In the genomic region with DNA sequence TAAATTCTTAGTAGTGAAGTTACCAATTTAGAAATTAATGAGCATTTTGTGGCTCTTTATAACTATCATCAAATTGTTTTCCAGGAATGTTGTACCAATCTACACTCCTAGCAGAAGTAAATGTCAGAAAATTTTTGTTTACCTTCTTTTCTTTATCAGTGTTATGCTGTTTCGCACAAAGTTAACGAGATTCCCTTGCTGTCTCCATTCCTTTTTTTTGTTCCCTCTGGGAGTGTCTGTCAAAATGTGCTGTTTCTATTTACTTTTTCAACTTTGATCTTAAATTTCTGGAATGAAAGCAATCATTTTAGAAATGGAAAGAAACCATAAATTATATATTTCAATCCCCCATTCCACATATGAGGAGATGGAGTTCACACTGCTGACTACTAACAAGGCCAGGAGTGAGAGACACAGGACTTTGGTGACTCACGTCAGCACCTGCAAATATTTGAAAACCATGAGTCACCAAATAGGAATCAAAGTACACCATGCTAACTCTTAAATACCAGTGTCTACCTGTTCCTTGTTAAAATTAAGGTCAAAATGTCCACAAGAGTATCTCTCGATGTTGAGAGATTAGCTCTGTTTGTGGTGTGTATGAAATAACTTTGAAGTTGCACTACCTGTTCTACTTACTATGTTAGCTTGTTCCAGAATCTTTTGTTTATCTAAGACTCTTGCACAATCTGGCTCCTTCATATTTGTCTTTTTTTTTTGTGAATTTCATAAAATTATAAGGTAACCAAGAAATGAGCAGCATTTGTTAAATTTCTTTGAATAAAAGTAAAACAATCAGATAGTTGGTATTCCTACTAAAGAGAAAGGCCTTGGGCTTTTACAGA, we compare ENCODE assay signal across 15 cellular contexts.
DNase-seq lines count a peak whose midpoint lies in the region; ATAC-seq, FAIRE-seq and TF ChIP-seq lines count a peak whose summit lies in the region.
"Had no signal": no experiment of that assay in that cellular context is flagged by ENCODE, and none has a peak within 500 bp of the region (broad histone marks: within the 10 kb centered on the region; RNA-seq: fewer than 3 reads in every experiment).

No MANE protein-coding gene starts in this region.

- H3K9me3 Mint-ChIP-seq in activated CD4-positive, alpha-beta T cell treated with anti-CD3 and anti-CD28 coated beads, Interleukin-2, amount 10 ng/mL, durations not matched to agents 24 days and 14 days = no peaks in the 10 kb centered on the region
- H3K9me3 Mint-ChIP-seq: activated CD8-positive, alpha-beta T cell treated with anti-CD3 and anti-CD28 coated beads for 36 hours had no signal

- H3K36me3 ChIP-seq in endothelial cell of umbilical vein (ENCODE audit: control insufficient read depth in 2 of 2, extremely low read depth in 1 of 2, insufficient read depth in 2 of 2, low read length in 2 of 2) = no peaks in the 10 kb centered on the region
- no peaks in the 10 kb centered on the region for H3K36me3 ChIP-seq in lung (ENCODE audit: control insufficient read depth in 2 of 2, insufficient read depth in 2 of 2, low read length in 2 of 2)
- H3K36me3 ChIP-seq: ovary had no signal

- no peak overlapping the region for H3K27ac Mint-ChIP-seq in activated CD4-positive, alpha-beta T cell treated with anti-CD3 and anti-CD28 coated beads, Interleukin-2, amount 10 ng/mL, durations not matched to agents 24 days and 14 days
- H3K27ac Mint-ChIP-seq: activated CD8-positive, alpha-beta T cell treated with anti-CD3 and anti-CD28 coated beads for 36 hours; B cell had no signal

- FAIRE-seq in endothelial cell of umbilical vein (lab: Jason Lieb, UNC) = no peak
- no peak for FAIRE-seq in GM12891 (lab: Jason Lieb, UNC)

- peak; percentile 51 for DNase-seq in ACHN
- DNase-seq in NCI-H2196 (lab: John Stamatoyannopoulos, UW; ENCODE audit: unreplicated experiment) = peak; percentile 33
- DNase-seq in endothelial cell of umbilical vein (ENCODE audit: low read depth, low spot score) = no peak
- DNase-seq in lung (ENCODE audit: low spot score) = no peak
- no peak for DNase-seq in AG08395 (ENCODE audit: low spot score)
- DNase-seq in GM12891 (ENCODE audit: insufficient read length, low spot score) = no peak
- no peak for DNase-seq in activated CD4-positive, alpha-beta T cell treated with anti-CD3 and anti-CD28 coated beads, Interleukin-2, amount 10 ng/mL, durations not matched to agents 24 days and 14 days
- DNase-seq in OCI-M2 (lab: John Stamatoyannopoulos, UW; ENCODE audit: unreplicated experiment) = no peak
- DNase-seq: activated CD8-positive, alpha-beta T cell treated with anti-CD3 and anti-CD28 coated beads for 36 hours; activated effector memory CD4-positive, alpha-beta T cell treated with anti-CD3 and anti-CD28 coated beads, Interleukin-2, amount 50 U/mL, for 16 hours; EL; head of caudate nucleus; midbrain; ovary had no signal

- H3K4me1 ChIP-seq in endothelial cell of umbilical vein (ENCODE audit: control insufficient read depth, extremely low read depth, insufficient read depth, low read length) = no peaks in the 10 kb centered on the region
- peaks cover 0 to 2% of the 10 kb centered on the region in 2 donors for H3K4me1 ChIP-seq in lung (ENCODE audit: control insufficient read depth in 2 of 2, insufficient read depth in 2 of 2, low read length in 2 of 2)

- CTCF ChIA-PET in endothelial cell of umbilical vein (lab: Charles Lee) = no interaction called here

- no peak overlapping the region for H3K4me3 ChIP-seq in endothelial cell of umbilical vein (replicated peaks in 1 of 3; ENCODE audit: insufficient read depth in 1 of 3, low read depth in 1 of 3, low read length in 3 of 3)
- H3K4me3 ChIP-seq in lung = no peak overlapping the region
- H3K4me3 ChIP-seq: ovary had no signal

- in situ Hi-C loops in ACHN (cut with HindIII; ENCODE audit: low pct_ligation_motif_present, low pct_unique_long_range_greater_than_20kb, low sequenced_read_pairs) = no loop called here

- no peak overlapping the region for H3K4me2 ChIP-seq in endothelial cell of umbilical vein (ENCODE audit: insufficient read depth, low read length)

- H2AFZ ChIP-seq in endothelial cell of umbilical vein (ENCODE audit: low read depth, low read length) = no peak overlapping the region

- no peak overlapping the region for H3K9ac ChIP-seq in endothelial cell of umbilical vein (replicated peaks; ENCODE audit: extremely low read depth, insufficient read depth, low read length)

- TF ChIP-seq POLR2A in endothelial cell of umbilical vein (IDR thresholded peaks at IDR 0.05; ENCODE audit: low read depth, low read length) (no peak), GM12891 (IDR thresholded peaks at IDR 0.05; ENCODE audit: low read depth, low read length) (no peak)

- BruUV-seq in endothelial cell of umbilical vein (replicated peaks; lab: Mats Ljungman, UMichigan) = no TSS peak

- WGBS in lung, 2 donors = 61 to 83% methylated on average over 4 of the region's 4 CpGs

- H3K36me3 Mint-ChIP-seq in activated CD4-positive, alpha-beta T cell treated with anti-CD3 and anti-CD28 coated beads, Interleukin-2, amount 10 ng/mL, durations not matched to agents 24 days and 14 days (ENCODE audit: low read depth) = no peaks in the 10 kb centered on the region

- intact Hi-C loops in endothelial cell of umbilical vein (cut with micrococcal nuclease) = no loop called here
- intact Hi-C loops in activated CD4-positive, alpha-beta T cell treated with anti-CD3 and anti-CD28 coated beads, Interleukin-2, amount 10 ng/mL, durations not matched to agents 24 days and 14 days (cut with micrococcal nuclease) = no loop called here

- H3K27ac ChIP-seq in endothelial cell of umbilical vein (ENCODE audit: insufficient read depth, low read depth, low read length) (no peak overlapping the region), lung (ENCODE audit: low read depth in 1 of 2, low read length in 1 of 2) (no peak overlapping the region)
- H3K27ac ChIP-seq: ovary had no signal

- dilution Hi-C loops in endothelial cell of umbilical vein (cut with MboI; ENCODE audit: extremely low pct_ligation_motif_present, low sequenced_read_pairs) = no loop called here

- no peaks in the 10 kb centered on the region for H3K79me2 ChIP-seq in endothelial cell of umbilical vein (ENCODE audit: control insufficient read depth, insufficient read depth, low read length)

- H3K4me1 Mint-ChIP-seq in activated CD4-positive, alpha-beta T cell treated with anti-CD3 and anti-CD28 coated beads, Interleukin-2, amount 10 ng/mL, durations not matched to agents 24 days and 14 days = no peaks in the 10 kb centered on the region
- H3K4me1 Mint-ChIP-seq: B cell had no signal

- TF ChIP-seq CTCF in endothelial cell of umbilical vein (IDR thresholded peaks at IDR 0.05; ENCODE audit: extremely low read depth in 1 of 2, insufficient read depth in 1 of 2, low read depth in 1 of 2, low read length in 2 of 2) = no peak
- no peak for TF ChIP-seq CTCF in lung (IDR thresholded peaks at IDR 0.05; ENCODE audit: control extremely low read depth, extremely low read depth)

- no peak overlapping the region for H3K4me3 Mint-ChIP-seq in activated CD4-positive, alpha-beta T cell treated with anti-CD3 and anti-CD28 coated beads, Interleukin-2, amount 10 ng/mL, durations not matched to agents 24 days and 14 days
- H3K4me3 Mint-ChIP-seq: activated CD8-positive, alpha-beta T cell treated with anti-CD3 and anti-CD28 coated beads for 36 hours; B cell had no signal

- H3K27me3 ChIP-seq in endothelial cell of umbilical vein (ENCODE audit: control insufficient read depth in 2 of 2, insufficient read depth in 2 of 2, low read length in 2 of 2) (no peaks in the 10 kb centered on the region), lung (ENCODE audit: control insufficient read depth, insufficient read depth) (no peaks in the 10 kb centered on the region)
- H3K27me3 ChIP-seq: ovary had no signal

- H3K9me1 ChIP-seq in endothelial cell of umbilical vein (replicated peaks; ENCODE audit: control insufficient read depth, extremely low read depth, insufficient read depth, low read length) = no peaks in the 10 kb centered on the region

- POLR2A ChIA-PET in endothelial cell of umbilical vein (lab: Charles Lee) = no interaction called here

- H3K27me3 Mint-ChIP-seq in activated CD4-positive, alpha-beta T cell treated with anti-CD3 and anti-CD28 coated beads, Interleukin-2, amount 10 ng/mL, durations not matched to agents 24 days and 14 days = no peaks in the 10 kb centered on the region
- H3K27me3 Mint-ChIP-seq: activated CD8-positive, alpha-beta T cell treated with anti-CD3 and anti-CD28 coated beads for 36 hours; B cell had no signal

- H4K20me1 ChIP-seq in endothelial cell of umbilical vein (replicated peaks; ENCODE audit: control insufficient read depth, extremely low read depth, insufficient read depth, low read length) = no peaks in the 10 kb centered on the region

- peak; percentile 80 for ATAC-seq in lung (ENCODE audit: insufficient read depth, low FRiP score)
- ATAC-seq: activated CD8-positive, alpha-beta T cell treated with anti-CD3 and anti-CD28 coated beads for 36 hours had no signal

- H3K9me3 ChIP-seq in endothelial cell of umbilical vein (replicated peaks; ENCODE audit: control insufficient read depth, insufficient read depth, low read length) = no peaks in the 10 kb centered on the region
- peaks cover 0 to 2% of the 10 kb centered on the region in 2 donors for H3K9me3 ChIP-seq in lung (ENCODE audit: control insufficient read depth in 2 of 2, insufficient read depth in 1 of 2, low read length in 1 of 2)
- H3K9me3 ChIP-seq: ovary had no signal

TF ChIP-seq in endothelial cell of umbilical vein, 7 proteins besides CTCF, POLR2A, EP300 and RAD21:
- no peak for TF ChIP-seq GATA2 (IDR thresholded peaks at IDR 0.05; ENCODE audit: insufficient read depth, insufficient read length, low read depth, low read length)
- no peak for TF ChIP-seq FOS (IDR thresholded peaks at IDR 0.05; ENCODE audit: borderline replicate concordance, insufficient read depth, low read length)
- TF ChIP-seq JUN (IDR thresholded peaks at IDR 0.05; ENCODE audit: borderline replicate concordance, insufficient read depth, insufficient read length, low read depth) = peak; percentile 26

TF ChIP-seq in GM12891, 5 proteins besides CTCF, POLR2A, EP300 and RAD21:
- TF ChIP-seq POU2F2 (IDR thresholded peaks at IDR 0.05; ENCODE audit: low read depth, low read length) = no peak
- no peak for TF ChIP-seq POLR2AphosphoS5 (IDR thresholded peaks at IDR 0.05; ENCODE audit: low read depth, low read length)
- TF ChIP-seq PAX5 (IDR thresholded peaks at IDR 0.05; ENCODE audit: insufficient read depth, low read length, severe bottlenecking) = no peak
- no peak for TF ChIP-seq SPI1 (IDR thresholded peaks at IDR 0.05; ENCODE audit: low read depth, low read length)
- no peak for TF ChIP-seq TAF1 (IDR thresholded peaks at IDR 0.05; ENCODE audit: low read depth, low read length)

Comparison
In these comparisons a context has a peak if more than half of its experiments do, and no peak if none do; other contexts are left out.
1. DNase-seq: peak in ACHN (single experiment) and NCI-H2196 (single experiment); none in endothelial cell of umbilical vein (single experiment), lung (single experiment), AG08395 (single experiment), GM12891 (single experiment), activated CD4-positive, alpha-beta T cell treated with anti-CD3 and anti-CD28 coated beads, Interleukin-2, amount 10 ng/mL, durations not matched to agents 24 days and 14 days (single experiment) and OCI-M2 (single experiment).